ENCODE assay signal across 23 cellular contexts in the genomic region with DNA sequence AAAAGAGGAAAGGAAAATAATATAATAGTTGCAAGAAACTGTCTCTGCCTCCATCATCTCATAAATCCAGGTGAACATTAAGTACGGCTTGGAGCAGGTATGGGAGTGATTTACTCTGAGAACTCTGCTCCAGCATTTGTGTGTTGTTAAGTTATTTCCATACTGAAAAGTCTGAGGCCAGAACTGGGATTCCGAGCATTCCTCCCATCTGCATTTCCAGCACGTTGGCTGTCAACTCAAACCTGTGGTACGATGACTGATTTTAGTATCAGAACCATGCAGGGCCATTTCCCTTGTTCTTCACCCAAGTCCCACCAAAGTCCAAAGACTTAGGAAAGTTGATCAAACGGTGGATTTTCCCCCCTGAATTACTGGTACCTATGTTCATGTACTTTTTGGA.
"Had no signal": no experiment of that assay in that cellular context is flagged by ENCODE, and none has a peak within 500 bp of the region (broad histone marks: within the 10 kb centered on the region; RNA-seq: fewer than 3 reads in every experiment).

No MANE protein-coding gene starts in this region.

- ATAC-seq: left lobe of liver, natural killer cell, pancreas, right cardiac atrium had no signal

- H3K36me3 ChIP-seq: pancreas, spleen, stomach, thoracic aorta had no signal

- H3K36me3 Mint-ChIP-seq: natural killer cell, type B pancreatic cell had no signal

- H3K4me1 Mint-ChIP-seq: natural killer cell had no signal

- H3K27ac ChIP-seq: foreskin keratinocyte, pancreas, spleen, stomach, thoracic aorta had no signal

- H3K27ac Mint-ChIP-seq: natural killer cell, progenitor cell of endocrine pancreas, type B pancreatic cell had no signal

- DNase-seq: cerebellar nuclear complex; erythroblast; kidney glomerular epithelial cell; mammary epithelial cell; natural killer cell; occipital lobe; pancreas; right cardiac atrium; spleen; stimulated activated CD4-positive, alpha-beta T cell treated with anti-CD3 and anti-CD28 coated beads, Interleukin-15, amount 100 ng/mL, for 24 hours; stimulated activated CD4-positive, alpha-beta T cell treated with anti-CD3 and anti-CD28 coated beads, Interleukin-1b, Interleukin-23, amount 100 ng/mL, for 48 hours; stimulated activated CD4-positive, alpha-beta T cell treated with anti-CD3 and anti-CD28 coated beads, Interleukin-4, amount 100 ng/mL, for 24 hours; stimulated activated naive CD4-positive, alpha-beta T cell; stomach had no signal

- H3K4me1 ChIP-seq: foreskin keratinocyte, pancreas had no signal

- H3K27me3 ChIP-seq: spleen, stomach had no signal

- FAIRE-seq: colon, endothelial cell of umbilical vein, pancreas, urothelium cell line had no signal

- H3K4me3 Mint-ChIP-seq: dendritic cell treated with granulocyte-macrophage colony-stimulating factor and Interleukin-4, amounts not matched to agents 40 ng/mL and 50 ng/mL, for 4 days; natural killer cell; type B pancreatic cell had no signal

- H3K4me3 ChIP-seq: pancreas, spleen, stomach, thoracic aorta had no signal

- H3K9me3 Mint-ChIP-seq: natural killer cell, type B pancreatic cell had no signal

- H3K9me3 ChIP-seq: pancreas, spleen, stomach, thoracic aorta had no signal
